28 cellular contexts compared by ENCODE assay signal in the genomic region with DNA sequence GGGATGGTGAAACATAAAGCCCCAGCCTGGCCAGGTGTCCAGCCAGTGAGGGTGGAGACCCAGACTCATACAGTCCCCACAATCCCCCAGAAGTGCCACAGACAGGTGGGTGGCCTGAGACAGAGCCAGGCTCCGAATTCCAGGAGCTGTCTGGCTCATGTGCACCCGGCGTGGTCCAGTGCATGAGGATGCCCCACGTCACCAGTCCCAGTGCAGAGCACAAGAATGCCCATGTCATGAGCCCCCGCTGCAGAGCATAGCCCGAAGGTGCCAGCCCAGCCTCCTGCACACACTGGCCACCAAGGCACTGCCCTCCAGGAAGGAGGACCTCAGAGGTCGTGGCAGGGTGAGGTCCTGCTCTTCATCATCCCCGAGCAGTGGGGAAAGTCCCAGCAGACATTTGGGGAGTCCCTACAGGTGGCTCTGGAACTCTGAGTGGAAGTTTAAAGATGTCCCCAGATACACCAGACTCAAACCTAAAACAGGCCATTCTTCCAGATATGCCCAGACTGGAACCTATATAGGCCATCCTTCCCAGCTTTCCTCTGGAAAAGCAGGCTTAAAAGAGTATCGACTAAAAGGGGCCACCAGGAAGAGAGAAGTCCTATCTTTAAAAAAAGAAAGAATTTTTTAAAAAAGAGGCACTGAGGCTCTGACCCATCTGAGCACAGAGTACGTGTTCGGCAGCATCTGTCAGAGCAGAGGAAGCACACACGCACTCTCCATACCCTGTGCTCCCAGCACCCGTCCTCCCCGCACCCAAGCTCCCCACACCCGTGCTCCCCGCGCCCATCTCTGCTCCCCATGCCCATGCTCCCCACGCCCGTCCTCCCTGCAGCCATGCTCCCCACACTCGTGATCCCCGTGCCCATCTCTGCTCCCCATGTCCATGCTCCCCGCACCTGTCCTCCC. TPM values are rescaled to one million over a fixed set of nuclear protein-coding genes. Genes with fewer than 3 reads are reported as not detected.
DNase-seq lines count a peak whose midpoint lies in the region; ATAC-seq, FAIRE-seq and TF ChIP-seq lines count a peak whose summit lies in the region.
"Had no signal": no experiment of that assay in that cellular context is flagged by ENCODE, and none has a peak within 500 bp of the region (broad histone marks: within the 10 kb centered on the region; RNA-seq: fewer than 3 reads in every experiment).

No MANE protein-coding gene starts in this region.

- TF ChIP-seq RAD21 in GM12878 (IDR thresholded peaks at IDR 0.05; ENCODE audit: insufficient read depth, low read depth, low read length): no peak

- no peak overlapping the region for H3K9ac ChIP-seq in GM12878 (ENCODE audit: control insufficient read depth, insufficient read depth, low read length)

- H3K4me2 ChIP-seq in GM12878 (ENCODE audit: control insufficient read depth, insufficient read depth): no peak overlapping the region
- H3K4me2 ChIP-seq: PC-9 had no signal

- TF ChIP-seq EP300 in GM12878 (IDR thresholded peaks at IDR 0.05; ENCODE audit: borderline replicate concordance in 1 of 2, control insufficient read depth in 1 of 2, low read depth in 2 of 2, low read length in 2 of 2): no peak

- no peak overlapping the region for H3K27ac Mint-ChIP-seq in activated naive CD8-positive, alpha-beta T cell treated with anti-CD3 and anti-CD28 coated beads, Interleukin-2, amount 50 U/mL, for 24 hours
- no peak overlapping the region for H3K27ac Mint-ChIP-seq in activated naive CD8-positive, alpha-beta T cell treated with anti-CD3 and anti-CD28 coated beads for 36 hours
- H3K27ac Mint-ChIP-seq: activated B cell treated with CpG ODN at 0.5 μM for 24 hours; activated naive CD8-positive, alpha-beta T cell treated with anti-CD3 and anti-CD28 coated beads, Interleukin-2, amount 10 ng/mL, durations not matched to agents 7 days and 5 days; activated T-helper 1 cell treated with anti-CD3 and anti-CD28 coated beads, Interleukin-12 subunit alpha, Interleukin-12 subunit beta, Interleukin-2, Interleukin-4 antibody, amounts not matched to agents 30 ng/mL and 10 ng/mL and 1 ng/mL, durations not matched to agents 14 hours and 24 hours and 36 hours; dendritic cell treated with granulocyte-macrophage colony-stimulating factor and Interleukin-4, amounts not matched to agents 40 ng/mL and 50 ng/mL, for 4 days; IgD-negative memory B cell; nephron progenitor cell; T-helper 2 cell treated with Interferon-gamma antibody and Interleukin-4, amounts not matched to agents 5 μg/mL and 100 μg/mL, for 36 hours had no signal

- CTCF ChIA-PET in GM12878 (lab: Yijun Ruan, JAX): no interaction called here

- no peak for TF ChIP-seq POLR2A in GM12878 (IDR thresholded peaks at IDR 0.05; ENCODE audit: low read depth, low read length)

- no peak overlapping the region for H2AFZ ChIP-seq in GM12878 (ENCODE audit: control insufficient read depth, low read depth, low read length)
- H2AFZ ChIP-seq: PC-9 had no signal

- WGBS in GM12878 (ENCODE audit: insufficient coverage, insufficient replicate concordance, low lambda C conversion rate, missing lambda C conversion rate): 56% methylated on average over 20 of the region's 22 CpGs

- H3K4me1 ChIP-seq in GM12878 (ENCODE audit: control insufficient read depth, insufficient read depth, low read length): no peaks in the 10 kb centered on the region
- no peaks in the 10 kb centered on the region for H3K4me1 ChIP-seq in upper lobe of right lung

- no peaks in the 10 kb centered on the region for H3K9me3 Mint-ChIP-seq in activated naive CD8-positive, alpha-beta T cell treated with anti-CD3 and anti-CD28 coated beads, Interleukin-2, amount 50 U/mL, for 24 hours
- H3K9me3 Mint-ChIP-seq in activated naive CD8-positive, alpha-beta T cell treated with anti-CD3 and anti-CD28 coated beads for 36 hours: no peaks in the 10 kb centered on the region
- H3K9me3 Mint-ChIP-seq: activated naive CD8-positive, alpha-beta T cell treated with anti-CD3 and anti-CD28 coated beads, Interleukin-2, amount 10 ng/mL, durations not matched to agents 7 days and 5 days; activated T-helper 1 cell treated with anti-CD3 and anti-CD28 coated beads, Interleukin-12 subunit alpha, Interleukin-12 subunit beta, Interleukin-2, Interleukin-4 antibody, amounts not matched to agents 30 ng/mL and 10 ng/mL and 1 ng/mL, durations not matched to agents 14 hours and 24 hours and 36 hours; dendritic cell treated with granulocyte-macrophage colony-stimulating factor and Interleukin-4, amounts not matched to agents 40 ng/mL and 50 ng/mL, for 4 days; T-helper 2 cell treated with Interferon-gamma antibody and Interleukin-4, amounts not matched to agents 5 μg/mL and 100 μg/mL, for 36 hours had no signal

- BruUV-seq in GM12878 (replicated peaks; lab: Mats Ljungman, UMichigan): no TSS peak

- H3K4me3 ChIP-seq in GM12878 (no peak overlapping the region), upper lobe of right lung (no peak overlapping the region)
- H3K4me3 ChIP-seq: PC-9, transverse colon had no signal

- RAD21 ChIA-PET in GM12878 (lab: Charles Lee; ENCODE audit: unreplicated experiment): no interaction called here

- H3K27me3 ChIP-seq in GM12878 (replicated peaks in 1 of 2; ENCODE audit: control insufficient read depth in 2 of 2, insufficient read depth in 2 of 2, low read length in 1 of 2): 0 out of 4 replicates have a peak, but pooled peaks cover 0 to 3% of the 10 kb centered on the region in 2 experiments
- no peaks in the 10 kb centered on the region for H3K27me3 ChIP-seq in upper lobe of right lung
- H3K27me3 ChIP-seq: brain microvascular endothelial cell, transverse colon had no signal

- H3K4me3 Mint-ChIP-seq in activated naive CD8-positive, alpha-beta T cell treated with anti-CD3 and anti-CD28 coated beads, Interleukin-2, amount 50 U/mL, for 24 hours: no peak overlapping the region
- no peak overlapping the region for H3K4me3 Mint-ChIP-seq in activated naive CD8-positive, alpha-beta T cell treated with anti-CD3 and anti-CD28 coated beads for 36 hours
- H3K4me3 Mint-ChIP-seq: activated B cell treated with CpG ODN at 0.5 μM for 24 hours; activated naive CD8-positive, alpha-beta T cell treated with anti-CD3 and anti-CD28 coated beads, Interleukin-2, amount 10 ng/mL, durations not matched to agents 7 days and 5 days; activated T-helper 1 cell treated with anti-CD3 and anti-CD28 coated beads, Interleukin-12 subunit alpha, Interleukin-12 subunit beta, Interleukin-2, Interleukin-4 antibody, amounts not matched to agents 30 ng/mL and 10 ng/mL and 1 ng/mL, durations not matched to agents 14 hours and 24 hours and 36 hours; dendritic cell treated with granulocyte-macrophage colony-stimulating factor and Interleukin-4, amounts not matched to agents 40 ng/mL and 50 ng/mL, for 4 days; nephron progenitor cell; T-helper 2 cell treated with Interferon-gamma antibody and Interleukin-4, amounts not matched to agents 5 μg/mL and 100 μg/mL, for 36 hours had no signal

- no peaks in the 10 kb centered on the region for H3K79me2 ChIP-seq in GM12878 (ENCODE audit: control insufficient read depth, insufficient read depth, low read length)

- no peak overlapping the region for H3K27ac ChIP-seq in GM12878 (ENCODE audit: control insufficient read depth, insufficient read depth)
- no peak overlapping the region for H3K27ac ChIP-seq in upper lobe of right lung
- H3K27ac ChIP-seq: brain microvascular endothelial cell, HL-60, PC-9 had no signal

- H3K27me3 Mint-ChIP-seq in activated naive CD8-positive, alpha-beta T cell treated with anti-CD3 and anti-CD28 coated beads, Interleukin-2, amount 50 U/mL, for 24 hours: peaks cover 18% of the 10 kb centered on the region
- peaks cover 7% of the 10 kb centered on the region for H3K27me3 Mint-ChIP-seq in activated naive CD8-positive, alpha-beta T cell treated with anti-CD3 and anti-CD28 coated beads for 36 hours

- no peaks in the 10 kb centered on the region for H3K36me3 ChIP-seq in GM12878 (ENCODE audit: control insufficient read depth in 2 of 2, insufficient read depth in 2 of 2, low read length in 1 of 2)
- no peaks in the 10 kb centered on the region for H3K36me3 ChIP-seq in upper lobe of right lung
- H3K36me3 ChIP-seq: brain microvascular endothelial cell, transverse colon had no signal

- SMC1A ChIA-PET in GM12878 (lab: Charles Lee; ENCODE audit: uncharacterized antibody, unreplicated experiment): no interaction called here

- peaks cover 14% of the 10 kb centered on the region for H3K4me1 Mint-ChIP-seq in activated naive CD8-positive, alpha-beta T cell treated with anti-CD3 and anti-CD28 coated beads, Interleukin-2, amount 50 U/mL, for 24 hours
- no peaks in the 10 kb centered on the region for H3K4me1 Mint-ChIP-seq in activated naive CD8-positive, alpha-beta T cell treated with anti-CD3 and anti-CD28 coated beads for 36 hours
- H3K4me1 Mint-ChIP-seq: activated B cell treated with CpG ODN at 0.5 μM for 24 hours, IgD-negative memory B cell had no signal

- peak; percentile 16 for ATAC-seq in activated naive CD8-positive, alpha-beta T cell treated with anti-CD3 and anti-CD28 coated beads, Interleukin-2, amount 50 U/mL, for 24 hours
- ATAC-seq in GM12878 (peak; percentile 71), upper lobe of right lung (peak; percentile 52), GM18517 (IDR thresholded peaks at IDR 0.05; ENCODE audit: unreplicated experiment) (no peak)

- H3K9me3 ChIP-seq in GM12878 (replicated peaks; ENCODE audit: control insufficient read depth, insufficient read depth, low read length) (no peaks in the 10 kb centered on the region), upper lobe of right lung (no peaks in the 10 kb centered on the region)
- H3K9me3 ChIP-seq: transverse colon had no signal

- no peaks in the 10 kb centered on the region for H3K36me3 Mint-ChIP-seq in activated naive CD8-positive, alpha-beta T cell treated with anti-CD3 and anti-CD28 coated beads, Interleukin-2, amount 50 U/mL, for 24 hours (ENCODE audit: low read depth)
- H3K36me3 Mint-ChIP-seq in activated naive CD8-positive, alpha-beta T cell treated with anti-CD3 and anti-CD28 coated beads for 36 hours: no peaks in the 10 kb centered on the region
- H3K36me3 Mint-ChIP-seq: activated naive CD8-positive, alpha-beta T cell treated with anti-CD3 and anti-CD28 coated beads, Interleukin-2, amount 10 ng/mL, durations not matched to agents 7 days and 5 days; IgD-negative memory B cell had no signal

- DNase-seq in activated naive CD8-positive, alpha-beta T cell treated with anti-CD3 and anti-CD28 coated beads, Interleukin-2, amount 50 U/mL, for 24 hours: no peak
- no peak for DNase-seq in activated naive CD8-positive, alpha-beta T cell treated with anti-CD3 and anti-CD28 coated beads for 36 hours
- DNase-seq in GM12878 (ENCODE audit: low read depth, low spot score) (no peak), posterior vena cava (ENCODE audit: low spot score) (peak; percentile 50), upper lobe of right lung (peak; percentile 55), NCI-H187 treated with DMSO at 0.1 percent for 48 hours (lab: John Stamatoyannopoulos, UW) (no peak), AG08396 (ENCODE audit: low spot score) (no peak)
- DNase-seq: activated B cell treated with CpG ODN at 0.5 μM for 24 hours; activated naive CD8-positive, alpha-beta T cell treated with anti-CD3 and anti-CD28 coated beads, Interleukin-2, amount 10 ng/mL, durations not matched to agents 7 days and 5 days; brain microvascular endothelial cell; C1 segment of cervical spinal cord; hippocampal formation; MM.1S; NCI-H1930; nephron progenitor cell; PC-9; stimulated activated CD4-positive, alpha-beta T cell treated with anti-CD3 and anti-CD28 coated beads, Interleukin-15, amount 100 ng/mL, for 24 hours; transverse colon had no signal

- TF ChIP-seq CTCF in GM12878 (IDR thresholded peaks at IDR 0.05 in 2 of 3, conservative IDR thresholded peaks at IDR 0.05 in 1 of 3; ENCODE audit: control insufficient read depth in 2 of 3, extremely low read depth in 1 of 3, insufficient read depth in 1 of 3, low read depth in 3 of 3, low read length in 3 of 3): no peak
- no peak for TF ChIP-seq CTCF in upper lobe of right lung (IDR thresholded peaks at IDR 0.05)

- in situ Hi-C loops in GM12878 (cut with MboI): no loop called here

- no peaks in the 10 kb centered on the region for H4K20me1 ChIP-seq in GM12878 (ENCODE audit: control insufficient read depth, insufficient read depth)

- intact Hi-C loops in GM12878 (cut with micrococcal nuclease; ENCODE audit: unreplicated experiment): no loop called here
- intact Hi-C loops in posterior vena cava (cut with DNase I): no loop called here
- intact Hi-C loops in upper lobe of right lung (cut with DNase I): no loop called here

- POLR2A ChIA-PET in GM12878 (lab: Charles Lee): no interaction called here

- FAIRE-seq in GM12878 (lab: Jason Lieb, UNC): no peak
- FAIRE-seq: A204.1, endothelial cell of umbilical vein, H54, keratinocyte had no signal

RNA-seq across cellular contexts. Expression of gene DIP2C, which starts 11.5 kb away (rescaled TPM):
- total RNA-seq in activated naive CD8-positive, alpha-beta T cell treated with anti-CD3 and anti-CD28 coated beads for 36 hours: under 1 TPM; 0.22 to 0.54 TPM
- total RNA-seq in GM12878 (2013; cell fraction: nucleolus; rRNA removed): 0.29 and 0.51 TPM in 2 replicates
- total RNA-seq in GM12878 (2014; rRNA removed): 0.05 and 0.06 TPM in 2 replicates
- 0.04 and 0.05 TPM in 2 replicates for total RNA-seq in GM12878 (2014; rRNA removed; fragmentation: Illumina TruSeq; extraction: Trizol)
- 0.10 and 0.11 TPM in 2 replicates for total RNA-seq in GM12878 (2021)
- 0.04 TPM for polyA plus RNA-seq in GM12878 (2011; ENCODE audit: low read depth)
- polyA plus RNA-seq in GM12878 (2011; rRNA removed): 0.03 and 0.05 TPM in 2 replicates
- 0.01 and 0.03 TPM in 2 replicates for polyA plus RNA-seq in GM12878 (2011; cell fraction: cytosol; rRNA removed)
- 0.07 and 0.16 TPM in 2 replicates for polyA plus RNA-seq in GM12878 (2011; cell fraction: nucleus; rRNA removed)
- 0.07 and 0.13 TPM in 2 replicates for polyA plus RNA-seq in GM12878 (2012)
- polyA plus RNA-seq in GM12878 (2014; fragmentation: Illumina TruSeq; extraction: Trizol): 0.09 and 0.10 TPM in 2 replicates
- polyA plus RNA-seq in GM12878 (2014; fragmentation: Nextera tagmentation; extraction: Ambion mirVana): under 1 TPM; 0.07 to 0.08 TPM
- 0.04 and 0.10 TPM in 2 replicates for polyA plus RNA-seq in GM12878 (2014; rRNA removed)
- under 1 TPM; 0.01 to 0.08 TPM for polyA plus RNA-seq in GM12878 (2016; fragmentation: Nextera tagmentation; extraction: Ambion mirVana)
- polyA minus RNA-seq in GM12878 (2011; rRNA and poly(A)+ RNA removed): 0.05 TPM in 1 of 2 replicates, not detected in the other
- polyA minus RNA-seq in GM12878 (2011; cell fraction: cytosol; rRNA and poly(A)+ RNA removed): not detected in 2 replicates
- polyA minus RNA-seq in GM12878 (2011; cell fraction: nucleus; rRNA and poly(A)+ RNA removed): not detected in 2 replicates
- 10 to 100 TPM; 39.3 to 45.6 TPM for total RNA-seq in posterior vena cava
- 17.3 TPM for total RNA-seq in upper lobe of right lung

Comparison
In these comparisons a context has a peak if more than half of its experiments do, and no peak if none do; other contexts are left out.
1. DNase-seq: peak in posterior vena cava (single experiment) and upper lobe of right lung (single experiment); none in activated naive CD8-positive, alpha-beta T cell treated with anti-CD3 and anti-CD28 coated beads, Interleukin-2, amount 50 U/mL, for 24 hours (single experiment), activated naive CD8-positive, alpha-beta T cell treated with anti-CD3 and anti-CD28 coated beads for 36 hours (single experiment), GM12878 (single experiment), NCI-H187 treated with DMSO at 0.1 percent for 48 hours (single experiment) and AG08396 (single experiment).
2. RNA of gene DIP2C, which starts 11.5 kb away (total RNA-seq): 39.3 to 45.6 TPM in posterior vena cava and 17.3 TPM in upper lobe of right lung (single experiment); 0.22 to 0.54 TPM in activated naive CD8-positive, alpha-beta T cell treated with anti-CD3 and anti-CD28 coated beads for 36 hours and 0.04 to 0.51 TPM in GM12878; every median in the first group is over 10 times any median in the second.